8 cellular contexts compared by ENCODE assay signal in genomic region chr15:50685976-50686467, GRCh38.
DNase-seq lines count a peak whose midpoint lies in the region; ATAC-seq and TF ChIP-seq lines count a peak whose summit lies in the region.

No MANE protein-coding gene starts in this region.

- peak overlapping the region; percentile 98 for H3K4me3 Mint-ChIP-seq in stimulated activated effector memory CD8-positive, alpha-beta T cell treated with anti-CD3 and anti-CD28 coated beads, Interleukin-12 subunit alpha, Interleukin-12 subunit beta, amount 100 ng/mL, for 72 hours

- H3K9me3 ChIP-seq in muscle layer of colon (ENCODE audit: low read length) = no peaks in the 10 kb centered on the region

- H3K4me3 ChIP-seq in AG04449 (ENCODE audit: low read depth, low read length) = peak overlapping the region; percentile 94
- peak overlapping the region; percentile 97 for H3K4me3 ChIP-seq in epithelial cell of esophagus (ENCODE audit: low read length)
- peak overlapping the region; percentile 97 to 99 for H3K4me3 ChIP-seq in muscle layer of colon (ENCODE audit: low read depth in 1 of 2, low read length in 2 of 2)

- POLR2A ChIA-PET in AG04449 (lab: Yijun Ruan, JAX) = interaction anchor here (0.6 to 0.8 kb wide), 2 partner anchors 12 to 69 kb away, joined by 3 read pairs; no protein-coding TSS in a partner anchor

- peak; percentile 48 for ATAC-seq in GM18520 (IDR thresholded peaks at IDR 0.05; ENCODE audit: unreplicated experiment)
- peak; percentile 62 for ATAC-seq in HG03064 (IDR thresholded peaks at IDR 0.05; ENCODE audit: low read depth, unreplicated experiment)
- peak; percentile 78 for ATAC-seq in stimulated activated effector memory CD8-positive, alpha-beta T cell treated with anti-CD3 and anti-CD28 coated beads, Interleukin-12 subunit alpha, Interleukin-12 subunit beta, amount 100 ng/mL, for 72 hours

- peak overlapping the region; percentile 100 for H3K27ac ChIP-seq in muscle layer of colon (ENCODE audit: low read depth, low read length)

- no peaks in the 10 kb centered on the region for H3K9me3 Mint-ChIP-seq in stimulated activated effector memory CD8-positive, alpha-beta T cell treated with anti-CD3 and anti-CD28 coated beads, Interleukin-12 subunit alpha, Interleukin-12 subunit beta, amount 100 ng/mL, for 72 hours

- CTCF ChIA-PET in AG04449 (lab: Yijun Ruan, JAX) = interaction anchor here (0.6 to 3.2 kb wide), 4 partner anchors 10 to 199 kb away, joined by 3 to 16 read pairs (median 4); no protein-coding TSS in a partner anchor

- peaks cover 58% of the 10 kb centered on the region for H3K36me3 Mint-ChIP-seq in stimulated activated effector memory CD8-positive, alpha-beta T cell treated with anti-CD3 and anti-CD28 coated beads, Interleukin-12 subunit alpha, Interleukin-12 subunit beta, amount 100 ng/mL, for 72 hours

- no peaks in the 10 kb centered on the region for H3K27me3 ChIP-seq in muscle layer of colon (ENCODE audit: control insufficient read depth in 1 of 2, insufficient read depth in 2 of 2, low read length in 2 of 2)

- TF ChIP-seq CTCF in AG04449 (IDR thresholded peaks at IDR 0.05; ENCODE audit: insufficient read depth, low read length, missing control alignments) (peak; percentile 3), epithelial cell of esophagus (IDR thresholded peaks at IDR 0.05; ENCODE audit: insufficient read depth, low read depth, low read length, missing control alignments) (no peak)

- H3K36me3 ChIP-seq in muscle layer of colon (ENCODE audit: insufficient read depth, low read length) = peaks cover 10% of the 10 kb centered on the region

- peaks cover 26% of the 10 kb centered on the region for H3K4me1 ChIP-seq in muscle layer of colon (ENCODE audit: insufficient read depth, low read length)

- H3K9ac ChIP-seq in muscle layer of colon (ENCODE audit: low read length) = peak overlapping the region; percentile 95

- H3K4me1 Mint-ChIP-seq in stimulated activated effector memory CD8-positive, alpha-beta T cell treated with anti-CD3 and anti-CD28 coated beads, Interleukin-12 subunit alpha, Interleukin-12 subunit beta, amount 100 ng/mL, for 72 hours = peaks cover 62% of the 10 kb centered on the region

- DNase-seq in AG04449 (ENCODE audit: low read depth, low spot score) (no peak), NCI-H748 treated with DMSO at 0.1 percent for 48 hours (lab: John Stamatoyannopoulos, UW) (peak; percentile 45), activated T-cell treated with anti-CD3 and anti-CD28 coated beads for 1 hour (ENCODE audit: low read depth) (peak; percentile 54), epithelial cell of esophagus (ENCODE audit: low read depth) (peak; percentile 71)
- DNase-seq in stimulated activated effector memory CD8-positive, alpha-beta T cell treated with anti-CD3 and anti-CD28 coated beads, Interleukin-12 subunit alpha, Interleukin-12 subunit beta, amount 100 ng/mL, for 72 hours (ENCODE audit: low spot score in 2 of 2) = peak in 1 of 2 donors; percentile 42

- H3K27ac Mint-ChIP-seq in stimulated activated effector memory CD8-positive, alpha-beta T cell treated with anti-CD3 and anti-CD28 coated beads, Interleukin-12 subunit alpha, Interleukin-12 subunit beta, amount 100 ng/mL, for 72 hours = peak overlapping the region; percentile 88
